In the genomic region with DNA sequence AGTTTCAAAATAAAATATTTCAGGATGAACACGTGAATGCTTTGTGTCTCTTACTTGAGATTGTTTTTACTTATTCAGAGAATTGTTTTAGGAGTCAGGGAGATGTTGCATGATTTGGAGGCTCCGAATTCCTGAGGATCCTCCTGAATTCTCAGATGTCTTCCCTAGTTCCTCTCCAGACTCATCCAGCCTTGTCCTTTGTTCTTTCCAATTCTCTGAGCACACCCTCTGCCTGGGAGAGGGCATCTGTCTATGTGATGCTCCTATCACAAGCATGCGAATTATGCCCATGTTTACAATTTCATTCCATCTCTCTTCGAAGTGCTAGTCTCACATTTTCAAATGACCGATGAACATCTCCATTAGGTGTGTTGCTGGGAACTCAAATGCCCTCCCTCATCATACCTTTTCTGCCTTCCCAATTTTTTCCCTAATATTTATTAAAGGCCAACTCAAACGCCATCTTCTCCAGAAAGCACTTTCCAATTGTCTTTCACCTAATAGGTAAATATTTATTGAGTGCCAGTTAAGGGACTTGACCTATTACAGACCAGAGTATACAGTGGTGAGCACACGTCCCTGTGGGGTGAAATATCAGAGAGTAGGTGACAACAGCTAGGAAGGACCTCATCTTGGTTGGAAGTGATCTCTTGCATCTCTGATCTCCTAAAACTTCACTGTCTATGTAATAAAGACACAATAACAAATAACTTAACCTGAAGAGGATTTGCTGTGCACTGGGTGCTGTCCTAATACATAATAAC, we compare ENCODE assay signal across 18 cellular contexts.
DNase-seq lines count a peak whose midpoint lies in the region; ATAC-seq and TF ChIP-seq lines count a peak whose summit lies in the region.
"Had no signal": no experiment of that assay in that cellular context is flagged by ENCODE, and none has a peak within 500 bp of the region (broad histone marks: within the 10 kb centered on the region; RNA-seq: fewer than 3 reads in every experiment).

No MANE protein-coding gene starts in this region.

- no peak overlapping the region for H2AFZ ChIP-seq in osteoblast (ENCODE audit: low read length)

- H3K4me3 ChIP-seq in AG10803 (ENCODE audit: low read length) (no peak overlapping the region), osteoblast (ENCODE audit: insufficient read depth, low read length) (no peak overlapping the region)

- intact Hi-C loops in left ventricle myocardium superior (cut with micrococcal nuclease): no loop called here

- no peaks in the 10 kb centered on the region for H4K20me1 ChIP-seq in osteoblast (ENCODE audit: insufficient read depth, low read length)

- no peak for ATAC-seq in left ventricle myocardium superior
- no peak for ATAC-seq in HG02759 (IDR thresholded peaks at IDR 0.05; ENCODE audit: unreplicated experiment)
- ATAC-seq in HG02884 (IDR thresholded peaks at IDR 0.05; ENCODE audit: unreplicated experiment): no peak
- ATAC-seq: PC-3, SK-N-SH treated with all-trans-retinoic acid at 6 μM for 48 hours had no signal

- no peak overlapping the region for H3K4me2 ChIP-seq in osteoblast (ENCODE audit: insufficient read depth, low read length)
- H3K4me2 ChIP-seq: KMS-11 had no signal

- H3K9me3 ChIP-seq in osteoblast (ENCODE audit: low read depth, low read length): no peaks in the 10 kb centered on the region
- H3K9me3 ChIP-seq: BE2C had no signal

- DNase-seq in AG10803 (ENCODE audit: low read depth) (peak; percentile 32), NCI-H69 (lab: John Stamatoyannopoulos, UW) (peak; percentile 26), kidney glomerular epithelial cell (lab: John Stamatoyannopoulos, UW) (peak; percentile 84), osteoblast (ENCODE audit: insufficient read length, low spot score, missing footprints) (peak; percentile 50), left ventricle myocardium superior (no peak), NCI-H345 treated with DMSO at 0.1 percent for 48 hours (lab: John Stamatoyannopoulos, UW; ENCODE audit: unreplicated experiment) (no peak)
- DNase-seq: BE2C; CD4-positive, alpha-beta memory T cell; NCI-H1105; NCI-H187; NCI-H2171; NCI-H526; PC-3; SHP77 had no signal

- peaks cover 11% of the 10 kb centered on the region for H3K4me1 ChIP-seq in osteoblast (ENCODE audit: insufficient read depth, low read length)
- H3K4me1 ChIP-seq: BE2C had no signal

- no peaks in the 10 kb centered on the region for H3K79me2 ChIP-seq in osteoblast (ENCODE audit: insufficient read depth, low read length)

- TF ChIP-seq CTCF in AG10803 (conservative IDR thresholded peaks at IDR 0.05; ENCODE audit: low read length) (no peak), osteoblast (IDR thresholded peaks at IDR 0.05; ENCODE audit: extremely low read depth, low read depth, low read length) (no peak)

- H3K36me3 ChIP-seq in osteoblast (ENCODE audit: insufficient read depth, low read length): no peaks in the 10 kb centered on the region
- H3K36me3 ChIP-seq: BE2C had no signal

- no peaks in the 10 kb centered on the region for H3K27me3 ChIP-seq in osteoblast (ENCODE audit: insufficient read depth, low read length)
- H3K27me3 ChIP-seq: BE2C had no signal

- no peak overlapping the region for H3K27ac ChIP-seq in osteoblast (ENCODE audit: low read depth, low read length)
- H3K27ac ChIP-seq: KMS-11 had no signal

Comparison
In these comparisons a context has a peak if more than half of its experiments do, and no peak if none do; other contexts are left out.
1. DNase-seq: peak in AG10803 (single experiment), NCI-H69 (single experiment), kidney glomerular epithelial cell (single experiment) and osteoblast (single experiment); none in left ventricle myocardium superior (single experiment) and NCI-H345 treated with DMSO at 0.1 percent for 48 hours (single experiment).